ENCODE assay signal across 17 cellular contexts in the genomic region with DNA sequence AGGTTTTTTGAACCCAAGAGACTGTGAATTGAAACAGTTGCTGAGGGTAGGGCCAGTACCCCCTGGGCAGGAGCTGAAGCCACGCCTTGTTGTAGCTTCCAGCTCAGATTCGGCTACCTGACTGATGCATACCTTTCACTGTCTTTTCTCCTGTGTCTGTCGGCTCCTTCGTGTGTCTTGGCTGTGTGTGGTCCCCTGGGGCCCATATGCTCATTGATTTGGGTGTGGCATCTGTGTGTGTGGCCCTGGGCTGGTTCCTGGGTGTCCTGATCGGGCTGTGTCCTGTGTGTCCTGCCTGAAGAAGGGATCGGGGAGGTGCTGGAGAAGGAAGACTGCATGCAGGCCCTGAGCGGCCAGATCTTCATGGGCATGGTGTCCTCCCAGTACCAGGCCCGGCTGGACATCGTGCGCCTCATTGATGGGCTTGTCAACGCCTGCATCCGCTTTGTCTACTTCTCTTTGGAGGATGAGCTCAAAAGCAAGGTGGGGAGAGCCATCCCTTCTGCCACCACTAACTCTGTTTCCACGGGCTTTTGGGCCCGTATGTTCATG. TPM values are rescaled to one million over a fixed set of nuclear protein-coding genes. Genes with fewer than 3 reads are reported as not detected.
DNase-seq lines count a peak whose midpoint lies in the region; TF ChIP-seq lines count a peak whose summit lies in the region.
"Had no signal": no experiment of that assay in that cellular context is flagged by ENCODE, and none has a peak within 500 bp of the region (broad histone marks: within the 10 kb centered on the region; RNA-seq: fewer than 3 reads in every experiment).

No MANE protein-coding gene starts in this region.

- no peaks in the 10 kb centered on the region for H3K9me3 ChIP-seq in suprapubic skin
- no peaks in the 10 kb centered on the region for H3K9me3 ChIP-seq in SJCRH30 (replicated peaks)
- H3K9me3 ChIP-seq: A549 had no signal

- peaks cover 4% of the 10 kb centered on the region for H3K4me1 Mint-ChIP-seq in activated T-cell treated with anti-CD3 and anti-CD28 coated beads, Interleukin-2, amount 50 U/mL, for 24 hours (ENCODE audit: low read depth)
- H3K4me1 Mint-ChIP-seq in chondrocyte (ENCODE audit: low read depth): no peaks in the 10 kb centered on the region
- no peaks in the 10 kb centered on the region for H3K4me1 Mint-ChIP-seq in progenitor cell of endocrine pancreas (ENCODE audit: low read depth)
- H3K4me1 Mint-ChIP-seq: IgD-negative memory B cell had no signal

- H3K27me3 Mint-ChIP-seq in activated T-cell treated with anti-CD3 and anti-CD28 coated beads, Interleukin-2, amount 50 U/mL, for 24 hours: no peaks in the 10 kb centered on the region
- H3K27me3 Mint-ChIP-seq in chondrocyte (ENCODE audit: low read depth) (no peaks in the 10 kb centered on the region), progenitor cell of endocrine pancreas (no peaks in the 10 kb centered on the region)
- H3K27me3 Mint-ChIP-seq: IgD-negative memory B cell had no signal

- TF ChIP-seq CTCF in chondrocyte (IDR thresholded peaks at IDR 0.05) (no peak), progenitor cell of endocrine pancreas (IDR thresholded peaks at IDR 0.05; ENCODE audit: unreplicated experiment) (no peak), suprapubic skin (IDR thresholded peaks at IDR 0.05) (no peak)

- no peak overlapping the region for H3K27ac ChIP-seq in suprapubic skin
- H3K27ac ChIP-seq in SJCRH30: no peak overlapping the region
- H3K27ac ChIP-seq: 22Rv1, A549, GM23248 had no signal

- H3K36me3 ChIP-seq in suprapubic skin (peaks cover 77% of the 10 kb centered on the region), SJCRH30 (peaks cover 16% of the 10 kb centered on the region)

- peak overlapping the region; percentile 57 for H3K27ac Mint-ChIP-seq in activated T-cell treated with anti-CD3 and anti-CD28 coated beads, Interleukin-2, amount 50 U/mL, for 24 hours
- H3K27ac Mint-ChIP-seq in chondrocyte (ENCODE audit: unreplicated experiment) (no peak overlapping the region), progenitor cell of endocrine pancreas (peak overlapping the region; percentile 54)
- H3K27ac Mint-ChIP-seq: CD8-positive, alpha-beta T cell had no signal

- H3K36me3 Mint-ChIP-seq in activated T-cell treated with anti-CD3 and anti-CD28 coated beads, Interleukin-2, amount 50 U/mL, for 24 hours (ENCODE audit: low read depth): peaks cover 69% of the 10 kb centered on the region
- peaks cover 8% of the 10 kb centered on the region for H3K36me3 Mint-ChIP-seq in chondrocyte (ENCODE audit: low read depth)
- peaks cover 1% of the 10 kb centered on the region for H3K36me3 Mint-ChIP-seq in progenitor cell of endocrine pancreas (ENCODE audit: insufficient read depth)

- H3K27me3 ChIP-seq in suprapubic skin (no peaks in the 10 kb centered on the region), SJCRH30 (no peaks in the 10 kb centered on the region)

- DNase-seq in activated T-cell treated with anti-CD3 and anti-CD28 coated beads, Interleukin-2, amount 50 U/mL, for 24 hours: no peak
- DNase-seq in activated T-cell treated with anti-CD3 and anti-CD28 coated beads, Interleukin-2, amount 50 U/mL, for 48 hours: no peak
- DNase-seq in chondrocyte (ENCODE audit: low spot score) (peak; percentile 68), progenitor cell of endocrine pancreas (ENCODE audit: low spot score, unreplicated experiment) (no peak), suprapubic skin (ENCODE audit: low spot score in 2 of 2) (no peak), SJCRH30 (no peak), NCI-H748 (lab: John Stamatoyannopoulos, UW; ENCODE audit: unreplicated experiment) (no peak)
- DNase-seq: AML-193; Calu3; CD8-positive, alpha-beta T cell; DMS79 treated with DMSO at 0.1 percent for 48 hours; GF-D8; GM23248; KBM-7 had no signal

- H3K4me1 ChIP-seq in suprapubic skin (no peaks in the 10 kb centered on the region), SJCRH30 (no peaks in the 10 kb centered on the region)
- H3K4me1 ChIP-seq: A549 had no signal

- TF ChIP-seq POLR2A in suprapubic skin (IDR thresholded peaks at IDR 0.05): no peak

- 82% methylated on average over 14 of the region's 14 CpGs for WGBS in suprapubic skin

- H3K4me3 Mint-ChIP-seq in activated T-cell treated with anti-CD3 and anti-CD28 coated beads, Interleukin-2, amount 50 U/mL, for 24 hours: no peak overlapping the region
- no peak overlapping the region for H3K4me3 Mint-ChIP-seq in chondrocyte (ENCODE audit: unreplicated experiment)
- H3K4me3 Mint-ChIP-seq in progenitor cell of endocrine pancreas (ENCODE audit: low read depth): no peak overlapping the region
- H3K4me3 Mint-ChIP-seq: CD8-positive, alpha-beta T cell; IgD-negative memory B cell had no signal

- TF ChIP-seq EP300 in suprapubic skin (IDR thresholded peaks at IDR 0.05): no peak

- no peaks in the 10 kb centered on the region for H3K9me3 Mint-ChIP-seq in activated T-cell treated with anti-CD3 and anti-CD28 coated beads, Interleukin-2, amount 50 U/mL, for 24 hours
- no peaks in the 10 kb centered on the region for H3K9me3 Mint-ChIP-seq in chondrocyte (ENCODE audit: low read depth)
- no peaks in the 10 kb centered on the region for H3K9me3 Mint-ChIP-seq in progenitor cell of endocrine pancreas (ENCODE audit: low read depth)
- H3K9me3 Mint-ChIP-seq: CD8-positive, alpha-beta T cell; IgD-negative memory B cell had no signal

- no peak overlapping the region for H3K4me3 ChIP-seq in suprapubic skin
- H3K4me3 ChIP-seq in SJCRH30: no peak overlapping the region
- H3K4me3 ChIP-seq: A549, GM23248 had no signal

RNA-seq across cellular contexts. Expression of gene CASKIN2, which starts 20.9 kb away (rescaled TPM):
- total RNA-seq in chondrocyte (27.1 to 30.4 TPM (median 30.3 TPM) in 3 replicates), progenitor cell of endocrine pancreas (47.6 and 50.6 TPM in 2 replicates), suprapubic skin (10 to 100 TPM; 18.7 to 25.1 (median 22.1) TPM)
- 6.9 and 9.3 TPM in 2 replicates for total RNA-seq in SJCRH30 (2014; rRNA removed; shearing (Covaris generic))

RNA-seq across cellular contexts. Expression of gene TSEN54, which starts 21.9 kb away (rescaled TPM):
- total RNA-seq in chondrocyte (11.0 to 14.6 TPM (median 12.2 TPM) in 3 replicates), progenitor cell of endocrine pancreas (56.0 and 56.4 TPM in 2 replicates), suprapubic skin (10 to 100 TPM; 53.9 to 73.5 (median 62.9) TPM)
- total RNA-seq in SJCRH30 (2014; rRNA removed; shearing (Covaris generic)): 34.3 and 44.8 TPM in 2 replicates

RNA-seq across cellular contexts. Expression of gene LLGL2, which starts 31.1 kb away (rescaled TPM):
- total RNA-seq in chondrocyte (1.4 to 1.8 TPM (median 1.5 TPM) in 3 replicates), progenitor cell of endocrine pancreas (232 and 235 TPM in 2 replicates), suprapubic skin (100 to 1,000 TPM in 1 of 4 donors, 10 to 100 TPM in 3; 75.3 to 114 (median 78.4) TPM)
- total RNA-seq in SJCRH30 (2014; rRNA removed; shearing (Covaris generic)): not detected in 2 replicates
- total RNA-seq: GM23248 had no signal

RNA-seq across cellular contexts. Expression of gene TMEM94, which starts 38.0 kb away (rescaled TPM):
- total RNA-seq in chondrocyte: 45.6 to 52.3 TPM (median 49.5 TPM) in 3 replicates
- total RNA-seq in progenitor cell of endocrine pancreas: 168 and 197 TPM in 2 replicates
- 100 to 1,000 TPM in 1 of 4 donors, 10 to 100 TPM in 3; 50.0 to 147 (median 81.7) TPM for total RNA-seq in suprapubic skin
- total RNA-seq in SJCRH30 (2014; rRNA removed; shearing (Covaris generic)): 43.5 and 55.6 TPM in 2 replicates

Comparison
In these comparisons a context has a peak if more than half of its experiments do, and no peak if none do; other contexts are left out.
1. RNA of gene LLGL2, which starts 31.1 kb away (total RNA-seq): 232 to 235 TPM in progenitor cell of endocrine pancreas and 75.3 to 114 TPM in suprapubic skin; 1.4 to 1.8 TPM in chondrocyte and not detected in SJCRH30; every median in the first group is over 10 times any median in the second.